Comparison of ENCODE assay signal across 19 cellular contexts in the genomic region with DNA sequence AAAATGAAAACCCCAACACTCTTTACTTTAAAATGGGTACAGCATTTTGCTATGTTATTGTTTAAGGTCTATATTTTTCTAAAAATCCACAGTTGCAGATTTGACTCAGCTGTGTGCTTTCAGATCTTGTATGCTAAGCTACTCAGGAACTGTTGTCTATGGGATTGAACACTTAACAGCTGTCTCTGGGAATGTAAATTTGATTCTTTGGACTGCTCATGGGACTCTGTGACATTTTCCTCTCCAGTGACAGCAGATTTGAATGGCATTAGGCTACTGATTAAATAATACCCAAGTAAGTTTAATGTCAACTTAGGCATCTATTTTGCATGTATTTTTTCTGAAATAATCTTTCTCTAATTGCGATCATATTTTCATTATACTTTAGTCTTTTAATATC. TPM values are rescaled to one million over a fixed set of nuclear protein-coding genes. Genes with fewer than 3 reads are reported as not detected.
"Had no signal": no experiment of that assay in that cellular context is flagged by ENCODE, and none has a peak within 500 bp of the region (broad histone marks: within the 10 kb centered on the region; RNA-seq: fewer than 3 reads in every experiment).

No MANE protein-coding gene starts in this region.

- H3K9me3 ChIP-seq: pancreas, tibial artery, vagina had no signal

- H3K27ac ChIP-seq: adrenal gland, pancreas, tibial artery, vagina, WERI-Rb-1 had no signal

- H3K27me3 ChIP-seq: adrenal gland, pancreas, tibial artery, vagina had no signal

- DNase-seq: activated CD4-positive, alpha-beta memory T cell treated with anti-CD3 and anti-CD28 coated beads for 36 hours; activated CD4-positive, alpha-beta T cell treated with anti-CD3 and anti-CD28 coated beads for 36 hours; activated effector memory CD4-positive, alpha-beta T cell treated with Interleukin-2 at 50 U/mL for 16 hours; activated naive CD4-positive, alpha-beta T cell treated with anti-CD3 and anti-CD28 coated beads, Interleukin-2, amount 50 U/mL, for 16 hours; activated T-cell treated with anti-CD3 and anti-CD28 coated beads, Interleukin-2, amount 50 U/mL, for 24 hours; adrenal gland; midbrain; naive B cell; pancreas; stimulated activated CD4-positive, alpha-beta T cell treated with anti-CD3 and anti-CD28 coated beads, Interleukin-15, amount 100 ng/mL, for 24 hours; stimulated activated CD4-positive, alpha-beta T cell treated with anti-CD3 and anti-CD28 coated beads, Interleukin-4, amount 100 ng/mL, for 1 hour; stimulated activated naive B cell treated with anti-CD40 and anti-IgM and Interleukin-4, amounts not matched to agents 10 μg/mL and 1 μg/mL and 100 μg/mL, for 72 hours; T-helper 17 cell; tibial artery; WERI-Rb-1 had no signal

- ATAC-seq: activated CD4-positive, alpha-beta T cell treated with anti-CD3 and anti-CD28 coated beads for 36 hours; pancreas; stimulated activated naive B cell treated with anti-CD40 and anti-IgM and Interleukin-4, amounts not matched to agents 10 μg/mL and 1 μg/mL and 100 μg/mL, for 72 hours; T-helper 17 cell had no signal

- H3K4me3 ChIP-seq: adrenal gland, lung, pancreas, tibial artery, vagina had no signal

- H3K4me1 ChIP-seq: vagina had no signal

- H3K36me3 ChIP-seq: adrenal gland, pancreas, tibial artery, vagina, WERI-Rb-1 had no signal

RNA-seq across cellular contexts. Expression of gene CD36, which starts 1.7 kb away (rescaled TPM):
- total RNA-seq: activated CD4-positive, alpha-beta memory T cell treated with anti-CD3 and anti-CD28 coated beads for 36 hours; activated CD4-positive, alpha-beta T cell treated with anti-CD3 and anti-CD28 coated beads for 36 hours; epithelial cell of proximal tubule; kidney epithelial cell had no signal
